ENCODE assay signal across 8 cellular contexts in genomic region chr11:36746886-36747710, GRCh38.
A peak's percentile ranks its signal among the peaks of the same experiment; 100 is the strongest.
DNase-seq lines count a peak whose midpoint lies in the region; ATAC-seq, FAIRE-seq and TF ChIP-seq lines count a peak whose summit lies in the region.

No MANE protein-coding gene starts in this region.

- no peak overlapping the region for H3K4me3 ChIP-seq in cardiac muscle cell

- no peak overlapping the region for H3K27ac Mint-ChIP-seq in activated naive CD4-positive, alpha-beta T cell treated with anti-CD3 and anti-CD28 coated beads, Interleukin-2, amount 50 U/mL, for 72 hours

- FAIRE-seq in GM12891 (lab: Jason Lieb, UNC): peak; percentile 96

- no peak for TF ChIP-seq POLR2A in GM12891 (IDR thresholded peaks at IDR 0.05; ENCODE audit: low read depth, low read length)

- no peaks in the 10 kb centered on the region for H3K27me3 ChIP-seq in cardiac muscle cell

- H3K27ac ChIP-seq in cardiac muscle cell: no peak overlapping the region

- peak; percentile 100 for TF ChIP-seq CTCF in cardiac muscle cell (IDR thresholded peaks at IDR 0.05; ENCODE audit: low read depth, low read length)

- DNase-seq in GM12891 (ENCODE audit: insufficient read length, low spot score) (peak; percentile 30), NCI-H1417 (lab: John Stamatoyannopoulos, UW) (peak; percentile 84 to 96 (median 95)), cardiac muscle cell (ENCODE audit: low read depth in 1 of 2, low spot score in 1 of 2) (peak; percentile 92 to 96), pulmonary artery endothelial cell (ENCODE audit: low read depth, low spot score) (peak; percentile 78), cortex of kidney (lab: John Stamatoyannopoulos, UW) (no peak)
- peak; percentile 70 to 77 for DNase-seq in activated naive CD4-positive, alpha-beta T cell treated with anti-CD3 and anti-CD28 coated beads, Interleukin-2, amount 50 U/mL, for 72 hours (ENCODE audit: low spot score in 2 of 2)

- H3K9me3 Mint-ChIP-seq in activated naive CD4-positive, alpha-beta T cell treated with anti-CD3 and anti-CD28 coated beads, Interleukin-2, amount 50 U/mL, for 72 hours: no peaks in the 10 kb centered on the region

- ATAC-seq in HG02798 (IDR thresholded peaks at IDR 0.05; ENCODE audit: poor library complexity, unreplicated experiment): peak; percentile 97
- peak; percentile 97 for ATAC-seq in SK-N-SH treated with all-trans-retinoic acid at 6 μM for 48 hours
- peak; percentile 98 to 99 for ATAC-seq in activated naive CD4-positive, alpha-beta T cell treated with anti-CD3 and anti-CD28 coated beads, Interleukin-2, amount 50 U/mL, for 72 hours

- H3K36me3 Mint-ChIP-seq in activated naive CD4-positive, alpha-beta T cell treated with anti-CD3 and anti-CD28 coated beads, Interleukin-2, amount 50 U/mL, for 72 hours: no peaks in the 10 kb centered on the region

- H3K4me1 ChIP-seq in cardiac muscle cell (ENCODE audit: low read depth): no peaks in the 10 kb centered on the region

- H3K9me3 ChIP-seq in cardiac muscle cell (ENCODE audit: low read depth): no peaks in the 10 kb centered on the region

- H3K36me3 ChIP-seq in cardiac muscle cell: no peaks in the 10 kb centered on the region

TF ChIP-seq in GM12891, 5 proteins besides CTCF, POLR2A, EP300 and RAD21:
- TF ChIP-seq POU2F2 (IDR thresholded peaks at IDR 0.05; ENCODE audit: low read depth, low read length) (peak; percentile 62; the same call in 1 of the 2 replicates), PAX5 (IDR thresholded peaks at IDR 0.05; ENCODE audit: insufficient read depth, low read length, severe bottlenecking) (no peak)

TF ChIP-seq in SK-N-SH treated with all-trans-retinoic acid at 6 μM for 48 hours, 23 proteins besides CTCF, POLR2A, EP300 and RAD21:
- no peak for TF ChIP-seq ZC3H10 (CRISPR knock-in tag; IDR thresholded peaks at IDR 0.05)
- no peak for TF ChIP-seq GLIS3 (CRISPR knock-in tag; IDR thresholded peaks at IDR 0.05)
- no peak for TF ChIP-seq ZFP3 (CRISPR knock-in tag; IDR thresholded peaks at IDR 0.05)
- TF ChIP-seq ZFP30 (CRISPR knock-in tag; IDR thresholded peaks at IDR 0.05): no peak
- TF ChIP-seq ISL1 (CRISPR knock-in tag; IDR thresholded peaks at IDR 0.05): no peak
